Comparison of ENCODE assay signal across 8 cellular contexts in the genomic region with DNA sequence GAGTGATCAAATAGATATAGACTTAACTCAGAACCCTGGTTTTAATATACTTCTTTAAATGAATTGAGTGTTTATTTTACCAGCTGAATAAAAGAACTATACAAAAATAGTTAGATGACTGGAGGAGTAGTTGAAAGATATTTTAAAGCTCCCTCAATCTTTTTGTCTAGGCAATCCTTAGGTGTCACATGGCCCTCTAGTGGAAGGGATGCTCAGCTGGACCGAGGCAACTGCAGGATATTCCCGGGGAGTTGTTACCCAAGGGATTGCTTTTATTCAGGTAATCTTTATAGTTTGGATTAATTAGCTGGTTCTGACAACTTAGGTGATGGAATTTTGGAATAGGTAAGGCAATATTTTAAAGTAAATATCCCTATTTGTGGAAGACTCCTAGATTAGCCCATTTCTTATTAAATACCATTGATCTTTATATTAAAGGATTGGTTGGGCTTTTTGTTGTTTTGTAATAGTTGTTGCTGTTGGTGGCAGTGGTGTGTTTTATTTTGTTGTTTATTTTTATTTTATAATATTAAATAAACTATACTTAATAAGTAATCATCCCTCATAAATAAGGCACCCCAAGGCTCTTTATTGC. TPM values are rescaled to one million over a fixed set of nuclear protein-coding genes. Genes with fewer than 3 reads are reported as not detected.
DNase-seq lines count a peak whose midpoint lies in the region; ATAC-seq and TF ChIP-seq lines count a peak whose summit lies in the region.

No MANE protein-coding gene starts in this region.

- peak; percentile 72 for TF ChIP-seq CTCF in cardiac muscle cell (IDR thresholded peaks at IDR 0.05; ENCODE audit: low read depth, low read length)
- peak; percentile 50 for TF ChIP-seq CTCF in OCI-LY3 (IDR thresholded peaks at IDR 0.05; ENCODE audit: low read depth, low read length)
- TF ChIP-seq CTCF in progenitor cell of endocrine pancreas (IDR thresholded peaks at IDR 0.05; ENCODE audit: unreplicated experiment): peak; percentile 62
- peak in 1 of 2 donors; percentile 28 for TF ChIP-seq CTCF in suprapubic skin (IDR thresholded peaks at IDR 0.05)

- H3K27me3 ChIP-seq in cardiac muscle cell: no peaks in the 10 kb centered on the region
- H3K27me3 ChIP-seq in OCI-LY3 (ENCODE audit: low read depth, low read length): no peaks in the 10 kb centered on the region
- no peaks in the 10 kb centered on the region for H3K27me3 ChIP-seq in suprapubic skin

- DNase-seq in cardiac muscle cell (ENCODE audit: low read depth in 1 of 2, low spot score in 1 of 2) (peak; percentile 52), Right ventricle myocardium superior (no peak), erythroblast (lab: John Stamatoyannopoulos, UW) (peak; percentile 9 to 26), progenitor cell of endocrine pancreas (ENCODE audit: low spot score, unreplicated experiment) (no peak), suprapubic skin (ENCODE audit: low spot score in 2 of 2) (no peak)

- H3K4me2 ChIP-seq in OCI-LY3 (ENCODE audit: low read length): no peak overlapping the region

- H3K9ac ChIP-seq in OCI-LY3 (ENCODE audit: low read length): no peak overlapping the region

- H3K4me3 Mint-ChIP-seq in progenitor cell of endocrine pancreas (ENCODE audit: low read depth): no peak overlapping the region

- H3K36me3 ChIP-seq in cardiac muscle cell: peaks cover 12% of the 10 kb centered on the region
- H3K36me3 ChIP-seq in OCI-LY3 (replicated peaks; ENCODE audit: low read depth, low read length): no peaks in the 10 kb centered on the region
- peaks cover 31% of the 10 kb centered on the region for H3K36me3 ChIP-seq in suprapubic skin

- no peak for TF ChIP-seq POLR2A in erythroblast (IDR thresholded peaks at IDR 0.05; ENCODE audit: low read length)
- TF ChIP-seq POLR2A in suprapubic skin (IDR thresholded peaks at IDR 0.05): no peak

- H3K27ac ChIP-seq in cardiac muscle cell (no peak overlapping the region), OCI-LY3 (ENCODE audit: low read length) (no peak overlapping the region), suprapubic skin (no peak overlapping the region)

- H3K27ac Mint-ChIP-seq in progenitor cell of endocrine pancreas: no peak overlapping the region

- H3K4me1 ChIP-seq in cardiac muscle cell (ENCODE audit: low read depth) (no peaks in the 10 kb centered on the region), OCI-LY3 (ENCODE audit: low read length) (no peaks in the 10 kb centered on the region), suprapubic skin (no peaks in the 10 kb centered on the region)

- no peaks in the 10 kb centered on the region for H3K4me1 Mint-ChIP-seq in progenitor cell of endocrine pancreas (ENCODE audit: low read depth)

- H2AFZ ChIP-seq in OCI-LY3 (ENCODE audit: low read depth, low read length): no peak overlapping the region

- ATAC-seq in Right ventricle myocardium superior (ENCODE audit: poor library complexity) (no peak), GM21786 (IDR thresholded peaks at IDR 0.05; ENCODE audit: unreplicated experiment) (no peak), HG02938 (IDR thresholded peaks at IDR 0.05; ENCODE audit: unreplicated experiment) (no peak)

- H4K20me1 ChIP-seq in OCI-LY3 (ENCODE audit: insufficient read depth, low read length): no peaks in the 10 kb centered on the region

- no peaks in the 10 kb centered on the region for H3K9me3 ChIP-seq in cardiac muscle cell (ENCODE audit: low read depth)
- no peaks in the 10 kb centered on the region for H3K9me3 ChIP-seq in OCI-LY3 (ENCODE audit: insufficient read depth, low read length)
- no peaks in the 10 kb centered on the region for H3K9me3 ChIP-seq in suprapubic skin

- intact Hi-C loops in Right ventricle myocardium superior (cut with DNase I): loop anchor here (10.0 kb wide), 1 partner anchor 184 kb away; no protein-coding TSS in a partner anchor

- no peaks in the 10 kb centered on the region for H3K79me2 ChIP-seq in OCI-LY3 (ENCODE audit: low read length)

- H3K4me3 ChIP-seq in cardiac muscle cell (no peak overlapping the region), OCI-LY3 (ENCODE audit: low read length) (no peak overlapping the region), suprapubic skin (no peak overlapping the region)

- 38% methylated on average over 2 of the region's 2 CpGs for whole genome bisulfite sequencing in suprapubic skin

- no peaks in the 10 kb centered on the region for H3K27me3 Mint-ChIP-seq in progenitor cell of endocrine pancreas

- TF ChIP-seq EP300 in suprapubic skin (IDR thresholded peaks at IDR 0.05): no peak

- no peaks in the 10 kb centered on the region for H3K36me3 Mint-ChIP-seq in progenitor cell of endocrine pancreas (ENCODE audit: insufficient read depth)

- no peaks in the 10 kb centered on the region for H3K9me3 Mint-ChIP-seq in progenitor cell of endocrine pancreas (ENCODE audit: low read depth)

RNA-seq across cellular contexts. Expression of a gene that starts 57.1 kb away (rescaled TPM):
- total RNA-seq in cardiac muscle cell (21.6 and 29.5 TPM in 2 replicates), Right ventricle myocardium superior (17.5 TPM), progenitor cell of endocrine pancreas (65.7 and 69.2 TPM in 2 replicates), suprapubic skin (10 to 100 TPM; 10.5 to 54.8 (median 19.9) TPM)
- polyA plus RNA-seq in cardiac muscle cell: 21.1 and 32.0 TPM in 2 replicates

RNA-seq across cellular contexts. Expression of a gene that starts 57.8 kb away (rescaled TPM):
- total RNA-seq in cardiac muscle cell (257 and 295 TPM in 2 replicates), Right ventricle myocardium superior (40.9 TPM), progenitor cell of endocrine pancreas (90.0 and 96.1 TPM in 2 replicates), suprapubic skin (10 to 100 TPM; 10.1 to 24.4 (median 15.8) TPM)
- polyA plus RNA-seq in cardiac muscle cell: 420 and 558 TPM in 2 replicates

Comparison
In these comparisons a context has a peak if more than half of its experiments do, and no peak if none do; other contexts are left out.
1. DNase-seq: peak in cardiac muscle cell (2 of 2) and erythroblast (2 of 2); none in Right ventricle myocardium superior (single experiment), progenitor cell of endocrine pancreas (single experiment) and suprapubic skin (0 of 2).